8 cellular contexts compared by ENCODE assay signal in genomic region chr5:121949885-121950284, GRCh38. TPM values are rescaled to one million over a fixed set of nuclear protein-coding genes. Genes with fewer than 3 reads are reported as not detected.
A peak's percentile ranks its signal among the peaks of the same experiment; 100 is the strongest.
DNase-seq lines count a peak whose midpoint lies in the region; FAIRE-seq and TF ChIP-seq lines count a peak whose summit lies in the region.

No MANE protein-coding gene starts in this region.

- no peaks in the 10 kb centered on the region for H3K27me3 ChIP-seq in left ventricle myocardium inferior (ENCODE audit: low read depth)

- intact Hi-C loops in left ventricle myocardium inferior (cut with micrococcal nuclease), result no loop called here
- intact Hi-C loops in cardiac septum (cut with DNase I), result no loop called here
- intact Hi-C loops in kidney (cut with DNase I), result no loop called here

- TF ChIP-seq CTCF in left ventricle myocardium inferior (IDR thresholded peaks at IDR 0.05; ENCODE audit: borderline replicate concordance), result peak; percentile 67
- TF ChIP-seq CTCF in HFFc6 (IDR thresholded peaks at IDR 0.05), result peak; percentile 82
- TF ChIP-seq CTCF in kidney (IDR thresholded peaks at IDR 0.05; ENCODE audit: borderline replicate concordance, extremely low read depth, insufficient read depth), result peak; percentile 64

- H3K4me1 Mint-ChIP-seq in HFFc6 (ENCODE audit: low read depth), result no peaks in the 10 kb centered on the region; the same call in 1 of the 2 replicates

- H3K9me3 ChIP-seq in left ventricle myocardium inferior (replicated peaks) (peaks cover 4% of the 10 kb centered on the region), kidney (ENCODE audit: control insufficient read depth in 1 of 2, low read length in 2 of 2) (no peaks in the 10 kb centered on the region)

- no peaks in the 10 kb centered on the region for H3K9me3 Mint-ChIP-seq in HFFc6

- H3K4me3 ChIP-seq in left ventricle myocardium inferior, result no peak overlapping the region
- H3K4me3 ChIP-seq in kidney (ENCODE audit: low read length in 2 of 2), result no peak overlapping the region

- peak; percentile 91 for FAIRE-seq in kidney (lab: Jason Lieb, UNC)
- no peak for FAIRE-seq in urothelium cell line (lab: Jason Lieb, UNC)

- H3K4me3 Mint-ChIP-seq in HFFc6, result no peak overlapping the region

- no peaks in the 10 kb centered on the region for H3K4me1 ChIP-seq in left ventricle myocardium inferior
- H3K4me1 ChIP-seq in kidney (ENCODE audit: control insufficient read depth in 1 of 2, insufficient read depth in 1 of 2, low read depth in 1 of 2, low read length in 2 of 2), result no peaks in the 10 kb centered on the region

- no peak overlapping the region for H3K9ac ChIP-seq in kidney (ENCODE audit: low read length in 2 of 2)

- no peaks in the 10 kb centered on the region for H3K36me3 ChIP-seq in left ventricle myocardium inferior
- H3K36me3 ChIP-seq in kidney (ENCODE audit: control insufficient read depth in 1 of 2, insufficient read depth in 2 of 2, low read length in 2 of 2), result no peaks in the 10 kb centered on the region

- no peak overlapping the region for H3K27ac Mint-ChIP-seq in HFFc6

- H3K27ac ChIP-seq in left ventricle myocardium inferior (replicated peaks), result no peak overlapping the region
- no peak overlapping the region for H3K27ac ChIP-seq in kidney (ENCODE audit: low read depth in 2 of 2, low read length in 2 of 2)

- no peaks in the 10 kb centered on the region for H3K36me3 Mint-ChIP-seq in HFFc6 (ENCODE audit: low read depth)

- DNase-seq in left ventricle myocardium inferior (no peak), cardiac septum (ENCODE audit: low spot score) (no peak), HFFc6 (peak; percentile 57), NCI-H2196 treated with DMSO at 0.1 percent for 48 hours (lab: John Stamatoyannopoulos, UW; ENCODE audit: unreplicated experiment) (peak; percentile 16), amniotic stem cell (lab: John Stamatoyannopoulos, UW) (peak; percentile 36), kidney (no peak), urothelium cell line (ENCODE audit: low spot score) (peak; percentile 23), UCSD-AML1 (lab: John Stamatoyannopoulos, UW; ENCODE audit: unreplicated experiment) (no peak)

- peaks cover 3% of the 10 kb centered on the region; the same call in 1 of the 2 replicates for H3K27me3 Mint-ChIP-seq in HFFc6 (ENCODE audit: insufficient read depth)

RNA-seq across cellular contexts. Expression of gene SRFBP1, which starts 11.9 kb away (rescaled TPM):
- total RNA-seq in left ventricle myocardium inferior, result 8.6 TPM
- 6.5 TPM for total RNA-seq in cardiac septum
- 10 to 100 TPM; 10.3 to 13.2 (median 12.6) TPM for total RNA-seq in HFFc6 (2021; fragmentation: NEBNext Ultra II Directional; extraction: Animal tissue kit (Norgen Biotek cat#: 25700))
- total RNA-seq in kidney, result 16.2 TPM
- 2.9 TPM for polyA plus RNA-seq in kidney (ENCODE audit: insufficient read depth, low read depth, low replicate concordance)

Comparison
In these comparisons a context has a peak if more than half of its experiments do, and no peak if none do; other contexts are left out.
1. DNase-seq: peak in HFFc6 (single experiment), NCI-H2196 treated with DMSO at 0.1 percent for 48 hours (single experiment), amniotic stem cell (single experiment) and urothelium cell line (single experiment); none in left ventricle myocardium inferior (single experiment), cardiac septum (single experiment), kidney (single experiment) and UCSD-AML1 (single experiment).
2. Peak in every context shown above with its lines, with median percentiles within 50 percentile points of each other: CTCF ChIP-seq.